Comparison of ENCODE assay signal across 24 cellular contexts in genomic region chr9:98702340-98702739, GRCh38. TPM values are rescaled to one million over a fixed set of nuclear protein-coding genes. Genes with fewer than 3 reads are reported as not detected.
DNase-seq lines count a peak whose midpoint lies in the region; ATAC-seq, FAIRE-seq and TF ChIP-seq lines count a peak whose summit lies in the region.
"Had no signal": no experiment of that assay in that cellular context is flagged by ENCODE, and none has a peak within 500 bp of the region (broad histone marks: within the 10 kb centered on the region; RNA-seq: fewer than 3 reads in every experiment).

No MANE protein-coding gene starts in this region.

- no peaks in the 10 kb centered on the region for H3K4me1 ChIP-seq in Caco-2
- peaks cover 0 to 6% of the 10 kb centered on the region in 2 experiments; a peak in 3 of 5 replicates for H3K4me1 ChIP-seq in K562 (replicated peaks in 1 of 2; ENCODE audit: control insufficient read depth in 2 of 2, insufficient read depth in 2 of 2, low read length in 2 of 2)
- H3K4me1 ChIP-seq: BE2C had no signal

- no peak for FAIRE-seq in K562 (lab: Jason Lieb, UNC)
- FAIRE-seq: A204.1, D721Med, G401.6, GM12891, GM19239 had no signal

- H3K36me3 ChIP-seq in Caco-2 (ENCODE audit: control insufficient read depth, insufficient read depth, low read length) (no peaks in the 10 kb centered on the region), K562 (ENCODE audit: control insufficient read depth, insufficient read depth, low read length) (no peaks in the 10 kb centered on the region)
- H3K36me3 ChIP-seq: BE2C, BLaER1 had no signal

- H3K27me3 ChIP-seq in Caco-2 (replicated peaks; ENCODE audit: control insufficient read depth, insufficient read depth, low read length) (no peaks in the 10 kb centered on the region), K562 (ENCODE audit: control insufficient read depth in 2 of 2, insufficient read depth in 2 of 2, low read length in 2 of 2) (peaks cover 22 to 52% of the 10 kb centered on the region in 2 experiments)

- no peak for TF ChIP-seq POLR2A in K562 (conservative IDR thresholded peaks at IDR 0.05)

- H3K9ac ChIP-seq in K562 (ENCODE audit: insufficient read depth in 1 of 2, low read depth in 2 of 2, low read length in 2 of 2), result no peak overlapping the region
- H3K9ac ChIP-seq: BLaER1 had no signal

- WGBS in K562 (ENCODE audit: insufficient coverage, low coverage, missing lambda C conversion rate), result 18% methylated on average over 8 of the region's 8 CpGs

- CTCF ChIA-PET in Caco-2 (lab: Charles Lee), result no interaction called here
- CTCF ChIA-PET in K562 (lab: Yijun Ruan, JAX; ENCODE audit: low intra/inter-chr PET ratio), result no interaction called here

- no peaks in the 10 kb centered on the region for H3K9me3 ChIP-seq in Caco-2
- H3K9me3 ChIP-seq in K562 (replicated peaks; ENCODE audit: control insufficient read depth, insufficient read depth, low read depth, low read length), result no peaks in the 10 kb centered on the region
- H3K9me3 ChIP-seq: BE2C, BLaER1 had no signal

- peak overlapping the region; percentile 9 for H3K27ac Mint-ChIP-seq in Caco-2 (ENCODE audit: unreplicated experiment)
- H3K27ac Mint-ChIP-seq in progenitor cell of endocrine pancreas, result peak overlapping the region; percentile 29
- no peak overlapping the region for H3K27ac Mint-ChIP-seq in activated T-helper 1 cell treated with anti-CD3 and anti-CD28 coated beads, Interleukin-12 subunit alpha, Interleukin-12 subunit beta, Interleukin-2, Interleukin-4 antibody, amounts not matched to agents 30 ng/mL and 10 ng/mL and 1 ng/mL, durations not matched to agents 14 hours and 24 hours and 36 hours
- H3K27ac Mint-ChIP-seq: CD4-positive, alpha-beta memory T cell; CD8-positive, alpha-beta memory T cell had no signal

- H3K4me3 Mint-ChIP-seq in Caco-2 (ENCODE audit: unreplicated experiment) (no peak overlapping the region), progenitor cell of endocrine pancreas (ENCODE audit: low read depth) (no peak overlapping the region)
- no peak overlapping the region for H3K4me3 Mint-ChIP-seq in activated T-helper 1 cell treated with anti-CD3 and anti-CD28 coated beads, Interleukin-12 subunit alpha, Interleukin-12 subunit beta, Interleukin-2, Interleukin-4 antibody, amounts not matched to agents 30 ng/mL and 10 ng/mL and 1 ng/mL, durations not matched to agents 14 hours and 24 hours and 36 hours
- H3K4me3 Mint-ChIP-seq: CD14-positive monocyte; CD4-positive, alpha-beta memory T cell; CD4-positive, CD25-positive, alpha-beta regulatory T cell; CD8-positive, alpha-beta memory T cell had no signal

- no TSS peak for BruUV-seq in Caco-2 (replicated peaks; lab: Mats Ljungman, UMichigan)
- no TSS peak for BruUV-seq in K562 (replicated peaks; lab: Mats Ljungman, UMichigan)

- H3K79me2 ChIP-seq in K562 (ENCODE audit: control insufficient read depth, insufficient read depth, low read length), result no peaks in the 10 kb centered on the region

- ATAC-seq in K562 (no peak), sciatic nerve (no peak)

- no peak overlapping the region for H2AFZ ChIP-seq in K562 (ENCODE audit: low read depth, low read length)

- POLR2A ChIA-PET in Caco-2 (lab: Charles Lee) (no interaction called here), K562 (lab: Yijun Ruan, JAX) (interaction anchor here (0.6 kb wide), 2 partner anchors 91 to 317 kb away, joined by 3 read pairs; no protein-coding TSS in a partner anchor)

- TF ChIP-seq EP300 in K562 (IDR thresholded peaks at IDR 0.05; ENCODE audit: low read length), result no peak

- H3K4me3 ChIP-seq in Caco-2 (ENCODE audit: low read depth, low read length), result no peak overlapping the region
- no peak overlapping the region for H3K4me3 ChIP-seq in K562
- H3K4me3 ChIP-seq: BLaER1 had no signal

- H3K36me3 Mint-ChIP-seq in Caco-2 (ENCODE audit: insufficient read depth, unreplicated experiment) (no peaks in the 10 kb centered on the region), progenitor cell of endocrine pancreas (ENCODE audit: insufficient read depth) (no peaks in the 10 kb centered on the region)
- H3K36me3 Mint-ChIP-seq in activated T-helper 1 cell treated with anti-CD3 and anti-CD28 coated beads, Interleukin-12 subunit alpha, Interleukin-12 subunit beta, Interleukin-2, Interleukin-4 antibody, amounts not matched to agents 30 ng/mL and 10 ng/mL and 1 ng/mL, durations not matched to agents 14 hours and 24 hours and 36 hours (ENCODE audit: low read depth), result no peaks in the 10 kb centered on the region
- H3K36me3 Mint-ChIP-seq: CD14-positive monocyte; CD4-positive, alpha-beta memory T cell; CD4-positive, CD25-positive, alpha-beta regulatory T cell; CD8-positive, alpha-beta memory T cell had no signal

- H3K4me1 Mint-ChIP-seq in Caco-2 (ENCODE audit: low read depth, unreplicated experiment) (no peaks in the 10 kb centered on the region), progenitor cell of endocrine pancreas (ENCODE audit: low read depth) (peaks cover 5% of the 10 kb centered on the region)
- H3K4me1 Mint-ChIP-seq in activated T-helper 1 cell treated with anti-CD3 and anti-CD28 coated beads, Interleukin-12 subunit alpha, Interleukin-12 subunit beta, Interleukin-2, Interleukin-4 antibody, amounts not matched to agents 30 ng/mL and 10 ng/mL and 1 ng/mL, durations not matched to agents 14 hours and 24 hours and 36 hours (ENCODE audit: low read depth), result no peaks in the 10 kb centered on the region

- TF ChIP-seq CTCF in Caco-2 (IDR thresholded peaks at IDR 0.05; ENCODE audit: insufficient read depth in 1 of 2, low read depth in 1 of 2, low read length in 1 of 2, severe bottlenecking in 1 of 2, unreplicated experiment in 1 of 2), result no peak
- TF ChIP-seq CTCF in K562 (IDR thresholded peaks at IDR 0.05 in 2 of 3, conservative IDR thresholded peaks at IDR 0.05 in 1 of 3; ENCODE audit: insufficient read depth in 2 of 3, low read depth in 1 of 3, low read length in 3 of 3), result no peak
- TF ChIP-seq CTCF in progenitor cell of endocrine pancreas (IDR thresholded peaks at IDR 0.05; ENCODE audit: unreplicated experiment), result no peak

- H3K9me1 ChIP-seq in K562 (ENCODE audit: control insufficient read depth, insufficient read depth, low read length), result no peaks in the 10 kb centered on the region

- H3K4me2 ChIP-seq in K562 (ENCODE audit: insufficient read depth, low read length), result no peak overlapping the region
- H3K4me2 ChIP-seq: BLaER1 had no signal

- DNase-seq in Caco-2 (no peak), K562 (ENCODE audit: extremely low read depth in 1 of 4, low spot score in 3 of 4) (no peak), progenitor cell of endocrine pancreas (ENCODE audit: low spot score, unreplicated experiment) (no peak), GOT3 (lab: John Stamatoyannopoulos, UW) (no peak), sciatic nerve (ENCODE audit: low spot score) (no peak)
- DNase-seq in activated T-helper 1 cell treated with anti-CD3 and anti-CD28 coated beads, Interleukin-12 subunit alpha, Interleukin-12 subunit beta, Interleukin-2, Interleukin-4 antibody, amounts not matched to agents 30 ng/mL and 10 ng/mL and 1 ng/mL, durations not matched to agents 14 hours and 24 hours and 36 hours (ENCODE audit: low spot score), result no peak
- DNase-seq: 8988T; ACHN; BE2C; Calu3; CD4-positive, alpha-beta memory T cell; CD4-positive, CD25-positive, alpha-beta regulatory T cell; CD8-positive, alpha-beta memory T cell; COR-L47; DMS79 treated with DMSO at 0.1 percent for 48 hours; GF-D8 had no signal

- intact Hi-C loops in Caco-2 (cut with micrococcal nuclease; ENCODE audit: unreplicated experiment) (no loop called here), K562 (cut with micrococcal nuclease) (no loop called here), sciatic nerve (cut with DNase I) (no loop called here)
- intact Hi-C loops in activated T-helper 1 cell treated with anti-CD3 and anti-CD28 coated beads, Interleukin-12 subunit alpha, Interleukin-12 subunit beta, Interleukin-2, Interleukin-4 antibody, amounts not matched to agents 30 ng/mL and 10 ng/mL and 1 ng/mL, durations not matched to agents 14 hours and 24 hours and 36 hours (cut with micrococcal nuclease), result no loop called here

- in situ Hi-C loops in K562 (cut with MboI), result loop anchor here (5.0 kb wide), 1 partner anchor 390 kb away; no protein-coding TSS in a partner anchor

- no peak overlapping the region for H3K27ac ChIP-seq in K562 (ENCODE audit: extremely low read depth, low read depth, low read length)
- H3K27ac ChIP-seq: BLaER1 had no signal

- H4K20me1 ChIP-seq in K562 (replicated peaks; ENCODE audit: control insufficient read depth, insufficient read depth, low read length), result peaks cover 1% of the 10 kb centered on the region; the same call in 1 of the 2 replicates

- H3K9me3 Mint-ChIP-seq in Caco-2 (ENCODE audit: unreplicated experiment), result no peaks in the 10 kb centered on the region
- no peaks in the 10 kb centered on the region for H3K9me3 Mint-ChIP-seq in progenitor cell of endocrine pancreas (ENCODE audit: low read depth)
- H3K9me3 Mint-ChIP-seq in activated T-helper 1 cell treated with anti-CD3 and anti-CD28 coated beads, Interleukin-12 subunit alpha, Interleukin-12 subunit beta, Interleukin-2, Interleukin-4 antibody, amounts not matched to agents 30 ng/mL and 10 ng/mL and 1 ng/mL, durations not matched to agents 14 hours and 24 hours and 36 hours, result no peaks in the 10 kb centered on the region

- TF ChIP-seq RAD21 in K562 (CRISPR knock-in tag; conservative IDR thresholded peaks at IDR 0.05 in 1 of 2, IDR thresholded peaks at IDR 0.05 in 1 of 2), result no peak

- peaks cover 2% of the 10 kb centered on the region for H3K27me3 Mint-ChIP-seq in Caco-2 (ENCODE audit: insufficient read depth, unreplicated experiment)
- H3K27me3 Mint-ChIP-seq in progenitor cell of endocrine pancreas, result peaks cover 56% of the 10 kb centered on the region
- peaks cover 38% of the 10 kb centered on the region for H3K27me3 Mint-ChIP-seq in activated T-helper 1 cell treated with anti-CD3 and anti-CD28 coated beads, Interleukin-12 subunit alpha, Interleukin-12 subunit beta, Interleukin-2, Interleukin-4 antibody, amounts not matched to agents 30 ng/mL and 10 ng/mL and 1 ng/mL, durations not matched to agents 14 hours and 24 hours and 36 hours (ENCODE audit: insufficient read depth)

RNA-seq across cellular contexts. Expression of gene GABBR2, which starts 6.4 kb away (rescaled TPM):
- total RNA-seq in Caco-2 (2022), result 0.23 and 0.44 TPM in 2 replicates
- total RNA-seq in K562 (2011; cell fraction: chromatin; rRNA removed; ENCODE audit: low replicate concordance), result 3.2 and 3.7 TPM in 2 replicates
- 1.2 and 1.3 TPM in 2 replicates for total RNA-seq in K562 (2011; cell fraction: nucleolus; rRNA removed)
- 1.9 and 4.7 TPM in 2 replicates for total RNA-seq in K562 (2011; cell fraction: nucleoplasm; rRNA removed)
- total RNA-seq in K562 (2014; rRNA removed), result 0.27 and 0.33 TPM in 2 replicates
- total RNA-seq in K562 (2014; rRNA removed; fragmentation: Illumina TruSeq; extraction: Trizol), result 0.18 and 0.29 TPM in 2 replicates
- total RNA-seq in K562 (2015; rRNA removed; fragmentation: Illumina TruSeq; extraction: Trizol), result 0.29 and 0.41 TPM in 2 replicates
- total RNA-seq in K562 (2021), result 0.42 and 0.47 TPM in 2 replicates
- polyA plus RNA-seq in K562 (2011; rRNA removed), result 0.27 and 0.32 TPM in 2 replicates
- 0.04 and 0.82 TPM in 2 replicates for polyA plus RNA-seq in K562 (2011; cell fraction: cytosol; rRNA removed)
- 0.29 and 0.77 TPM in 2 replicates for polyA plus RNA-seq in K562 (2011; cell fraction: nucleus; rRNA removed)
- polyA plus RNA-seq in K562 (2012), result 0.40 and 0.44 TPM in 2 replicates
- 0.36 and 0.53 TPM in 2 replicates for polyA plus RNA-seq in K562 (2014; fragmentation: Illumina TruSeq; extraction: Trizol)
- polyA plus RNA-seq in K562 (2014; fragmentation: Nextera tagmentation; extraction: Ambion mirVana), result 1 to 10 TPM in 1 of 2 experiments, under 1 TPM in 1; 0.15 to 1.9 TPM
- polyA plus RNA-seq in K562 (2014; rRNA removed), result 0.32 and 1.1 TPM in 2 replicates
- 0.30 and 1.1 TPM in 2 replicates for polyA minus RNA-seq in K562 (2011; rRNA and poly(A)+ RNA removed)
- polyA minus RNA-seq in K562 (2011; cell fraction: cytosol; rRNA and poly(A)+ RNA removed), result 0.38 and 2.5 TPM in 2 replicates
- 1.1 and 1.7 TPM in 2 replicates for polyA minus RNA-seq in K562 (2011; cell fraction: nucleus; rRNA and poly(A)+ RNA removed)
- 0.49 and 0.84 TPM in 2 replicates for total RNA-seq in progenitor cell of endocrine pancreas
- total RNA-seq in sciatic nerve, result 0.49 TPM
- not detected in 2 replicates for total RNA-seq in activated T-helper 1 cell treated with anti-CD3 and anti-CD28 coated beads, Interleukin-12 subunit alpha, Interleukin-12 subunit beta, Interleukin-2, Interleukin-4 antibody, amounts not matched to agents 30 ng/mL and 10 ng/mL and 1 ng/mL, durations not matched to agents 14 hours and 24 hours and 36 hours
- total RNA-seq: A673; CD4-positive, alpha-beta memory T cell; CD4-positive, CD25-positive, alpha-beta regulatory T cell; CD8-positive, alpha-beta memory T cell had no signal
- polyA plus RNA-seq: CD14-positive monocyte; CD4-positive, alpha-beta memory T cell; CD4-positive, CD25-positive, alpha-beta regulatory T cell; CD8-positive, alpha-beta memory T cell had no signal
